In the genomic region with DNA sequence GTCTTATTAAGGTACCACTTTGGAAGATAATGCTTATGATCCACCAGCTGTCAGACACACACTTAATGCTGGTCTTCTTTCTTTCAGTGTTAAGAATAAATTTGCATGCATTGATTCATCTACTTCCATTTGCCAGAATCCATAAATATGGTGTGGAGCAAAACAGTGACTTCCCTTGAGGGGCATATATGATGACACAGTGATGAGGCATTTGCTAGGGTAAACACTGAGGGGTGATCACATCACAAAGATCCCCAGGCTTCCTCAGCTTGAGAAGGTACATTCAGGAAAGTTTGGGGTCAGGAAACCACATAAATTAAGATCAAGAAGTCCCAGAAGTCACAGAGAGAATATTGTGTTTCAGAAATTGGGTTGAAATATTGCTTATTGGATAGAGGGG, we compare ENCODE assay signal across 1 cellular context.
TF ChIP-seq lines count a peak whose summit lies in the region.

No MANE protein-coding gene starts in this region.

TF ChIP-seq in HCT116, 20 proteins besides CTCF, POLR2A, EP300 and RAD21:
- TF ChIP-seq ZBTB33 (IDR thresholded peaks at IDR 0.05; ENCODE audit: extremely low read depth, insufficient replicate concordance, low read length) = no peak
- TF ChIP-seq FOSL1 (IDR thresholded peaks at IDR 0.05; ENCODE audit: low read depth) = no peak
- TF ChIP-seq SP1 (IDR thresholded peaks at IDR 0.05; ENCODE audit: low read depth) = no peak
- TF ChIP-seq, protein P1, sequence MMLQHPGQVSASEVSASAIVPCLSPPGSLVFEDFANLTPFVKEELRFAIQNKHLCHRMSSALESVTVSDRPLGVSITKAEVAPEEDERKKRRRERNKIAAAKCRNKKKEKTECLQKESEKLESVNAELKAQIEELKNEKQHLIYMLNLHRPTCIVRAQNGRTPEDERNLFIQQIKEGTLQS (IDR thresholded peaks at IDR 0.05) = no peak
- TF ChIP-seq SRF (IDR thresholded peaks at IDR 0.05; ENCODE audit: low read depth) = no peak
- no peak for TF ChIP-seq TCF7L2 (IDR thresholded peaks at IDR 0.05; ENCODE audit: borderline replicate concordance, extremely low read depth, insufficient read depth, insufficient read length)
- no peak for TF ChIP-seq JUND (IDR thresholded peaks at IDR 0.05)
- no peak for TF ChIP-seq CBX3 (IDR thresholded peaks at IDR 0.05; ENCODE audit: low read depth)
- TF ChIP-seq EGR1 (IDR thresholded peaks at IDR 0.05; ENCODE audit: low read depth) = no peak
- TF ChIP-seq, protein P2, sequence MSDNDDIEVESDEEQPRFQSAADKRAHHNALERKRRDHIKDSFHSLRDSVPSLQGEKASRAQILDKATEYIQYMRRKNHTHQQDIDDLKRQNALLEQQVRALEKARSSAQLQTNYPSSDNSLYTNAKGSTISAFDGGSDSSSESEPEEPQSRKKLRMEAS (IDR thresholded peaks at IDR 0.05) = no peak
